Comparison of ENCODE assay signal across 16 cellular contexts in the genomic region with DNA sequence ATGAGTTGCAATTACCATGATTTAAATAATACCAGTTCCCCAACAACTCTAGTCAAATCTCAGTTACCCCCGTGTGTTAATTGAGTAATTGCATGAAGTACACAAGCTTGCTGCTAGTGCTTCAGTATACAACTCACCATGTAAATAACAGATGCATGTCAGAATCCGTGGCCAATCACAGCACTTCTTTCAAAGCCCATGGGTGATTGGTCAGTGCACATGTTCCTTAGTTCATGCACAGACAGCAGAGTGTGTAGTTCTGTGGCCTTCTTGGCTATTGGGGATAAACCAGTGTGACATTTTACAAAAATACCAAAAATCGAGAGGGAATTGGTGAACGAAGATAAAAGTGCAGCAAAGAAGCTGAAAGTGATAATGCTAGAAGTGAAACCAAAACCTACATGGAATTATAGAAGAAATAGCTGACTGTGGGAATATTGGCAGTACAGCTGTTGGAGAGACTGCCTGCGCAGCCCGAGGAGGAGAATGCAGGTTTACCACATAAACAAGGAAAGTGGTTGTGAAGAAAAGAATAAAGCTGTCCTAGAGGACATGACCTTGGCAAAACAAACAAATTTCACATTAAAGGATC. TPM values are rescaled to one million over a fixed set of nuclear protein-coding genes. Genes with fewer than 3 reads are reported as not detected.
DNase-seq lines count a peak whose midpoint lies in the region; ATAC-seq, FAIRE-seq and TF ChIP-seq lines count a peak whose summit lies in the region.
"Had no signal": no experiment of that assay in that cellular context is flagged by ENCODE, and none has a peak within 500 bp of the region (broad histone marks: within the 10 kb centered on the region; RNA-seq: fewer than 3 reads in every experiment).

No MANE protein-coding gene starts in this region.

- H3K9me3 ChIP-seq in OCI-LY1 (ENCODE audit: low read length) (no peaks in the 10 kb centered on the region), pancreas (no peaks in the 10 kb centered on the region)
- H3K9me3 ChIP-seq: esophagus squamous epithelium, prostate gland had no signal

- H3K27ac ChIP-seq in OCI-LY1 (ENCODE audit: low read depth, low read length, poor library complexity, severe bottlenecking) (peak overlapping the region; percentile 48), pancreas (peak overlapping the region in 2 of 4 donors; percentile 19 to 24)
- H3K27ac ChIP-seq: esophagus squamous epithelium, prostate gland had no signal

- H3K9me2 ChIP-seq in OCI-LY1 (ENCODE audit: low read depth, low read length), result no peaks in the 10 kb centered on the region

- no peak overlapping the region for H3K9ac ChIP-seq in OCI-LY1 (ENCODE audit: low read length)

- DNase-seq in GM12892 (ENCODE audit: insufficient read length), result no peak
- peak; percentile 54 for DNase-seq in fibroblast of peridontal ligament (ENCODE audit: extremely low read depth)
- no peak for DNase-seq in pancreas
- DNase-seq in NCI-H1105 treated with DMSO at 0.1 percent for 48 hours (lab: John Stamatoyannopoulos, UW), result no peak
- DNase-seq in foreskin melanocyte, result no peak
- DNase-seq in cortex of kidney (lab: John Stamatoyannopoulos, UW), result no peak
- DNase-seq: activated CD4-positive, CD25-positive, alpha-beta regulatory T cell; aorta; DMS153; esophagus squamous epithelium; left cardiac atrium; naive thymus-derived CD4-positive, alpha-beta T cell; NCI-H1436 treated with DMSO at 0.1 percent for 48 hours had no signal

- H3K4me3 ChIP-seq in OCI-LY1 (ENCODE audit: low read depth, low read length, poor library complexity, severe bottlenecking), result no peak overlapping the region
- peak overlapping the region in 1 of 4 donors; percentile 5 for H3K4me3 ChIP-seq in pancreas
- H3K4me3 ChIP-seq: esophagus squamous epithelium, prostate gland had no signal

- FAIRE-seq in GM12892 (lab: Jason Lieb, UNC) (peak; percentile 67), pancreas (lab: Jason Lieb, UNC) (no peak)

- TF ChIP-seq CTCF in OCI-LY1 (IDR thresholded peaks at IDR 0.05; ENCODE audit: low read length), result no peak
- no peak for TF ChIP-seq CTCF in pancreas (IDR thresholded peaks at IDR 0.05)

- ATAC-seq in pancreas (peak; percentile 49 to 71 (median 62)), GM19351 (IDR thresholded peaks at IDR 0.05; ENCODE audit: unreplicated experiment) (no peak)
- ATAC-seq: left cardiac atrium; naive thymus-derived CD4-positive, alpha-beta T cell had no signal

- intact Hi-C loops in pancreas (cut with DNase I), result no loop called here

- no peaks in the 10 kb centered on the region; the same call in 1 of the 2 replicates for H3K27me3 ChIP-seq in OCI-LY1 (ENCODE audit: insufficient read depth, low read length)
- no peaks in the 10 kb centered on the region for H3K27me3 ChIP-seq in pancreas
- H3K27me3 ChIP-seq: esophagus squamous epithelium had no signal

- H2AFZ ChIP-seq in OCI-LY1 (ENCODE audit: low read length), result no peak overlapping the region

- WGBS in pancreas, 2 donors, result 26 to 38% methylated on average over 6 of the region's 6 CpGs

- no peak overlapping the region for H3K4me2 ChIP-seq in OCI-LY1 (ENCODE audit: low read length)

- no peaks in the 10 kb centered on the region for H4K20me1 ChIP-seq in OCI-LY1 (ENCODE audit: insufficient read depth, low read length)

- TF ChIP-seq POLR2A in GM12892 (IDR thresholded peaks at IDR 0.05; ENCODE audit: low read depth, low read length), result no peak

- H3K4me1 ChIP-seq in OCI-LY1 (ENCODE audit: insufficient read depth, low read length, severe bottlenecking) (peaks cover 52% of the 10 kb centered on the region), pancreas (peaks cover 19 to 36% (median 31%) of the 10 kb centered on the region in 3 donors)
- H3K4me1 ChIP-seq: prostate gland had no signal

- H3F3A ChIP-seq in OCI-LY1 (ENCODE audit: insufficient read depth, low read length), result no peaks in the 10 kb centered on the region

- no peaks in the 10 kb centered on the region for H3K36me3 ChIP-seq in OCI-LY1 (ENCODE audit: insufficient read depth, low read length)
- H3K36me3 ChIP-seq in pancreas, result no peaks in the 10 kb centered on the region
- H3K36me3 ChIP-seq: esophagus squamous epithelium, prostate gland had no signal

- H3K79me2 ChIP-seq in OCI-LY1 (ENCODE audit: insufficient read depth, low read length), result no peaks in the 10 kb centered on the region

RNA-seq across cellular contexts. Expression of gene NEDD4L, which starts 59.4 kb away (rescaled TPM):
- 19.9 TPM for polyA plus RNA-seq in GM12892 (2012; ENCODE audit: missing spikeins)
- 100 to 1,000 TPM in 2 of 6 donors, 10 to 100 TPM in 4; 57.7 to 113 (median 72.3) TPM for total RNA-seq in pancreas
- polyA plus RNA-seq in pancreas, result 10 to 100 TPM; 45.0 to 67.5 TPM
